1 cellular context compared by ENCODE assay signal in the genomic region with DNA sequence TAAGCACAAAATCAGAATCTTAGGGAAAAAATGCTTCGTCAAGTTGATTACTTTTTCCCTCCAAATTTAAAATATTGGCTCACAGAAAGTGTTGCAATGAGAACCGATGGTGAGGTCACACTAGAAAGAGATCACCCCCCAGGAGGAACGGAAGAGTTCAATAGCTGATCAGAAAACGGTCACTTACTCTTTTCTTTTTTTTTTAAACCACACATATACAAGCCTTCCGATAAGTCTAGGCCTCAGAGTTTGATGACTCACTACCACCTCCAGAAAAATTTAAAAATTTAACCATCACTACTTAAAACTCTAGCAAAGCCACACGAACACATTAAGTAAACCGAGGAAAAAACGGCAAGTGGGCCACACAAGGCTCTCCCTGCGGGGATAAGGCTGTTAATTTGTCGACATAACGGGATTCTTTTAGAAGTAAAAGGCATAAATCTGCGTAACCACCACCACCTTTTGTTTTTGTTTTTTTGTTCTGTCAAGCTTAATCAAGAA.
TF ChIP-seq lines count a peak whose summit lies in the region.

No MANE protein-coding gene starts in this region.

TF ChIP-seq in H1, 55 proteins besides CTCF, POLR2A, EP300 and RAD21:
- no peak for TF ChIP-seq TAF1 (IDR thresholded peaks at IDR 0.05; ENCODE audit: low read depth, low read length)
- no peak for TF ChIP-seq JUN (IDR thresholded peaks at IDR 0.05; ENCODE audit: low read depth, low read length)
- no peak for TF ChIP-seq CHD1 (IDR thresholded peaks at IDR 0.05; ENCODE audit: low read depth, low read length)
- TF ChIP-seq, protein P1, sequence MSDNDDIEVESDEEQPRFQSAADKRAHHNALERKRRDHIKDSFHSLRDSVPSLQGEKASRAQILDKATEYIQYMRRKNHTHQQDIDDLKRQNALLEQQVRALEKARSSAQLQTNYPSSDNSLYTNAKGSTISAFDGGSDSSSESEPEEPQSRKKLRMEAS (IDR thresholded peaks at IDR 0.05): no peak
- no peak for TF ChIP-seq SIX5 (IDR thresholded peaks at IDR 0.05; ENCODE audit: low read depth, low read length)
- TF ChIP-seq, protein P2, sequence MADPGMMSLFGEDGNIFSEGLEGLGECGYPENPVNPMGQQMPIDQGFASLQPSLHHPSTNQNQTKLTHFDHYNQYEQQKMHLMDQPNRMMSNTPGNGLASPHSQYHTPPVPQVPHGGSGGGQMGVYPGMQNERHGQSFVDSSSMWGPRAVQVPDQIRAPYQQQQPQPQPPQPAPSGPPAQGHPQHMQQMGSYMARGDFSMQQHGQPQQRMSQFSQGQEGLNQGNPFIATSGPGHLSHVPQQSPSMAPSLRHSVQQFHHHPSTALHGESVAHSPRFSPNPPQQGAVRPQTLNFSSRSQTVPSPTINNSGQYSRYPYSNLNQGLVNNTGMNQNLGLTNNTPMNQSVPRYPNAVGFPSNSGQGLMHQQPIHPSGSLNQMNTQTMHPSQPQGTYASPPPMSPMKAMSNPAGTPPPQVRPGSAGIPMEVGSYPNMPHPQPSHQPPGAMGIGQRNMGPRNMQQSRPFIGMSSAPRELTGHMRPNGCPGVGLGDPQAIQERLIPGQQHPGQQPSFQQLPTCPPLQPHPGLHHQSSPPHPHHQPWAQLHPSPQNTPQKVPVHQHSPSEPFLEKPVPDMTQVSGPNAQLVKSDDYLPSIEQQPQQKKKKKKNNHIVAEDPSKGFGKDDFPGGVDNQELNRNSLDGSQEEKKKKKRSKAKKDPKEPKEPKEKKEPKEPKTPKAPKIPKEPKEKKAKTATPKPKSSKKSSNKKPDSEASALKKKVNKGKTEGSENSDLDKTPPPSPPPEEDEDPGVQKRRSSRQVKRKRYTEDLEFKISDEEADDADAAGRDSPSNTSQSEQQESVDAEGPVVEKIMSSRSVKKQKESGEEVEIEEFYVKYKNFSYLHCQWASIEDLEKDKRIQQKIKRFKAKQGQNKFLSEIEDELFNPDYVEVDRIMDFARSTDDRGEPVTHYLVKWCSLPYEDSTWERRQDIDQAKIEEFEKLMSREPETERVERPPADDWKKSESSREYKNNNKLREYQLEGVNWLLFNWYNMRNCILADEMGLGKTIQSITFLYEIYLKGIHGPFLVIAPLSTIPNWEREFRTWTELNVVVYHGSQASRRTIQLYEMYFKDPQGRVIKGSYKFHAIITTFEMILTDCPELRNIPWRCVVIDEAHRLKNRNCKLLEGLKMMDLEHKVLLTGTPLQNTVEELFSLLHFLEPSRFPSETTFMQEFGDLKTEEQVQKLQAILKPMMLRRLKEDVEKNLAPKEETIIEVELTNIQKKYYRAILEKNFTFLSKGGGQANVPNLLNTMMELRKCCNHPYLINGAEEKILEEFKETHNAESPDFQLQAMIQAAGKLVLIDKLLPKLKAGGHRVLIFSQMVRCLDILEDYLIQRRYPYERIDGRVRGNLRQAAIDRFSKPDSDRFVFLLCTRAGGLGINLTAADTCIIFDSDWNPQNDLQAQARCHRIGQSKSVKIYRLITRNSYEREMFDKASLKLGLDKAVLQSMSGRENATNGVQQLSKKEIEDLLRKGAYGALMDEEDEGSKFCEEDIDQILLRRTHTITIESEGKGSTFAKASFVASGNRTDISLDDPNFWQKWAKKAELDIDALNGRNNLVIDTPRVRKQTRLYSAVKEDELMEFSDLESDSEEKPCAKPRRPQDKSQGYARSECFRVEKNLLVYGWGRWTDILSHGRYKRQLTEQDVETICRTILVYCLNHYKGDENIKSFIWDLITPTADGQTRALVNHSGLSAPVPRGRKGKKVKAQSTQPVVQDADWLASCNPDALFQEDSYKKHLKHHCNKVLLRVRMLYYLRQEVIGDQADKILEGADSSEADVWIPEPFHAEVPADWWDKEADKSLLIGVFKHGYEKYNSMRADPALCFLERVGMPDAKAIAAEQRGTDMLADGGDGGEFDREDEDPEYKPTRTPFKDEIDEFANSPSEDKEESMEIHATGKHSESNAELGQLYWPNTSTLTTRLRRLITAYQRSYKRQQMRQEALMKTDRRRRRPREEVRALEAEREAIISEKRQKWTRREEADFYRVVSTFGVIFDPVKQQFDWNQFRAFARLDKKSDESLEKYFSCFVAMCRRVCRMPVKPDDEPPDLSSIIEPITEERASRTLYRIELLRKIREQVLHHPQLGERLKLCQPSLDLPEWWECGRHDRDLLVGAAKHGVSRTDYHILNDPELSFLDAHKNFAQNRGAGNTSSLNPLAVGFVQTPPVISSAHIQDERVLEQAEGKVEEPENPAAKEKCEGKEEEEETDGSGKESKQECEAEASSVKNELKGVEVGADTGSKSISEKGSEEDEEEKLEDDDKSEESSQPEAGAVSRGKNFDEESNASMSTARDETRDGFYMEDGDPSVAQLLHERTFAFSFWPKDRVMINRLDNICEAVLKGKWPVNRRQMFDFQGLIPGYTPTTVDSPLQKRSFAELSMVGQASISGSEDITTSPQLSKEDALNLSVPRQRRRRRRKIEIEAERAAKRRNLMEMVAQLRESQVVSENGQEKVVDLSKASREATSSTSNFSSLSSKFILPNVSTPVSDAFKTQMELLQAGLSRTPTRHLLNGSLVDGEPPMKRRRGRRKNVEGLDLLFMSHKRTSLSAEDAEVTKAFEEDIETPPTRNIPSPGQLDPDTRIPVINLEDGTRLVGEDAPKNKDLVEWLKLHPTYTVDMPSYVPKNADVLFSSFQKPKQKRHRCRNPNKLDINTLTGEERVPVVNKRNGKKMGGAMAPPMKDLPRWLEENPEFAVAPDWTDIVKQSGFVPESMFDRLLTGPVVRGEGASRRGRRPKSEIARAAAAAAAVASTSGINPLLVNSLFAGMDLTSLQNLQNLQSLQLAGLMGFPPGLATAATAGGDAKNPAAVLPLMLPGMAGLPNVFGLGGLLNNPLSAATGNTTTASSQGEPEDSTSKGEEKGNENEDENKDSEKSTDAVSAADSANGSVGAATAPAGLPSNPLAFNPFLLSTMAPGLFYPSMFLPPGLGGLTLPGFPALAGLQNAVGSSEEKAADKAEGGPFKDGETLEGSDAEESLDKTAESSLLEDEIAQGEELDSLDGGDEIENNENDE (IDR thresholded peaks at IDR 0.05; ENCODE audit: insufficient replicate concordance, low read length): no peak
- TF ChIP-seq SRF (IDR thresholded peaks at IDR 0.05; ENCODE audit: low read depth, low read length): no peak
- no peak for TF ChIP-seq BRCA1 (IDR thresholded peaks at IDR 0.05; ENCODE audit: low read depth, low read length)
- no peak for TF ChIP-seq ZNF274 (IDR thresholded peaks at IDR 0.05; ENCODE audit: borderline replicate concordance, extremely low read depth, low read length)
- TF ChIP-seq TEAD4 (IDR thresholded peaks at IDR 0.05; ENCODE audit: low read depth, low read length): no peak
- TF ChIP-seq CEBPB (IDR thresholded peaks at IDR 0.05; ENCODE audit: low read depth, low read length): no peak
- no peak for TF ChIP-seq TCF12 (IDR thresholded peaks at IDR 0.05; ENCODE audit: low read depth, low read length)
- TF ChIP-seq, protein P3, sequence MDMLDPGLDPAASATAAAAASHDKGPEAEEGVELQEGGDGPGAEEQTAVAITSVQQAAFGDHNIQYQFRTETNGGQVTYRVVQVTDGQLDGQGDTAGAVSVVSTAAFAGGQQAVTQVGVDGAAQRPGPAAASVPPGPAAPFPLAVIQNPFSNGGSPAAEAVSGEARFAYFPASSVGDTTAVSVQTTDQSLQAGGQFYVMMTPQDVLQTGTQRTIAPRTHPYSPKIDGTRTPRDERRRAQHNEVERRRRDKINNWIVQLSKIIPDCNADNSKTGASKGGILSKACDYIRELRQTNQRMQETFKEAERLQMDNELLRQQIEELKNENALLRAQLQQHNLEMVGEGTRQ (IDR thresholded peaks at IDR 0.05; ENCODE audit: low read length): no peak
